In genomic region chr18:35974181-35974580, GRCh38 we compare ENCODE assay signal across 12 cellular contexts.
DNase-seq lines count a peak whose midpoint lies in the region; ATAC-seq and TF ChIP-seq lines count a peak whose summit lies in the region.
"Had no signal": no experiment of that assay in that cellular context is flagged by ENCODE, and none has a peak within 500 bp of the region (broad histone marks: within the 10 kb centered on the region; RNA-seq: fewer than 3 reads in every experiment).

No MANE protein-coding gene starts in this region.

- no peak overlapping the region for H2AFZ ChIP-seq in KMS-11 (ENCODE audit: low read depth)

- H3K4me3 ChIP-seq in CD8-positive, alpha-beta memory T cell (ENCODE audit: low read length), result no peak overlapping the region
- no peak overlapping the region for H3K4me3 ChIP-seq in KMS-11 (IDR thresholded peaks at IDR 0.05; ENCODE audit: insufficient read depth, low read depth, low read length)
- no peak overlapping the region for H3K4me3 ChIP-seq in vagina

- peak overlapping the region; percentile 86; the same call in 1 of the 2 replicates for H3K4me2 ChIP-seq in KMS-11

- H4K20me1 ChIP-seq in KMS-11 (ENCODE audit: insufficient read depth), result no peaks in the 10 kb centered on the region

- H3K9me3 Mint-ChIP-seq in CD8-positive, alpha-beta memory T cell, result no peaks in the 10 kb centered on the region
- no peaks in the 10 kb centered on the region for H3K9me3 Mint-ChIP-seq in activated naive CD8-positive, alpha-beta T cell treated with anti-CD3 and anti-CD28 coated beads, Interleukin-2, amount 50 U/mL, for 24 hours
- H3K9me3 Mint-ChIP-seq in natural killer cell treated with Interleukin-12 subunit alpha and Interleukin-12 subunit beta and Interleukin-15 and Interleukin-18, amount 100 ng/mL, for 72 hours, result no peaks in the 10 kb centered on the region

- peaks cover 20% of the 10 kb centered on the region for H3K79me2 ChIP-seq in KMS-11 (ENCODE audit: insufficient read depth, low read depth)

- no peak for ATAC-seq in activated naive CD8-positive, alpha-beta T cell treated with anti-CD3 and anti-CD28 coated beads, Interleukin-2, amount 50 U/mL, for 24 hours
- no peak for ATAC-seq in natural killer cell treated with Interleukin-12 subunit alpha and Interleukin-12 subunit beta and Interleukin-15 and Interleukin-18, amount 100 ng/mL, for 72 hours
- ATAC-seq: lower lobe of right lung had no signal

- no peak for DNase-seq in CD8-positive, alpha-beta memory T cell
- DNase-seq in activated naive CD8-positive, alpha-beta T cell treated with anti-CD3 and anti-CD28 coated beads, Interleukin-2, amount 50 U/mL, for 24 hours, result no peak
- no peak for DNase-seq in natural killer cell treated with Interleukin-12 subunit alpha and Interleukin-12 subunit beta and Interleukin-15 and Interleukin-18, amount 100 ng/mL, for 72 hours (ENCODE audit: low spot score)
- DNase-seq in Kasumi-1 (lab: John Stamatoyannopoulos, UW) (no peak), vagina (ENCODE audit: extremely low spot score in 2 of 2) (no peak), NCI-H510A treated with DMSO at 0.1 percent for 48 hours (lab: John Stamatoyannopoulos, UW) (no peak)
- DNase-seq in stimulated activated naive CD4-positive, alpha-beta T cell treated with Interleukin-2 at 50 U/mL for 16 hours (lab: John Stamatoyannopoulos, UW), result no peak
- DNase-seq: foreskin fibroblast, lower lobe of right lung, NCI-H510A, sigmoid colon had no signal

- CTCF ChIA-PET in CD8-positive, alpha-beta memory T cell (lab: Charles Lee), result no interaction called here

- no peak overlapping the region for H3K9ac ChIP-seq in KMS-11

- H3K9me3 ChIP-seq in CD8-positive, alpha-beta memory T cell (ENCODE audit: low read length), result no peaks in the 10 kb centered on the region
- no peaks in the 10 kb centered on the region for H3K9me3 ChIP-seq in vagina
- H3K9me3 ChIP-seq: lower lobe of right lung, sigmoid colon had no signal

- TF ChIP-seq POLR2A in vagina (IDR thresholded peaks at IDR 0.05), result no peak

- H3K27me3 Mint-ChIP-seq in CD8-positive, alpha-beta memory T cell, result peaks cover 0 to 1% of the 10 kb centered on the region in 2 donors
- H3K27me3 Mint-ChIP-seq in activated naive CD8-positive, alpha-beta T cell treated with anti-CD3 and anti-CD28 coated beads, Interleukin-2, amount 50 U/mL, for 24 hours, result no peaks in the 10 kb centered on the region
- no peaks in the 10 kb centered on the region for H3K27me3 Mint-ChIP-seq in natural killer cell treated with Interleukin-12 subunit alpha and Interleukin-12 subunit beta and Interleukin-15 and Interleukin-18, amount 100 ng/mL, for 72 hours

- H3K4me1 ChIP-seq in CD8-positive, alpha-beta memory T cell (ENCODE audit: insufficient read depth, low read length), result peaks cover 37% of the 10 kb centered on the region
- H3K4me1 ChIP-seq in KMS-11 (ENCODE audit: low read depth, poor library complexity, severe bottlenecking) (peaks cover 27% of the 10 kb centered on the region), vagina (peaks cover 27% of the 10 kb centered on the region)

- H3K4me3 Mint-ChIP-seq in CD8-positive, alpha-beta memory T cell, result peak overlapping the region; percentile 93 to 98 (median 96)
- peak overlapping the region; percentile 99 for H3K4me3 Mint-ChIP-seq in activated naive CD8-positive, alpha-beta T cell treated with anti-CD3 and anti-CD28 coated beads, Interleukin-2, amount 50 U/mL, for 24 hours
- peak overlapping the region; percentile 90 for H3K4me3 Mint-ChIP-seq in natural killer cell treated with Interleukin-12 subunit alpha and Interleukin-12 subunit beta and Interleukin-15 and Interleukin-18, amount 100 ng/mL, for 72 hours

- peaks cover 49 to 70% (median 63%) of the 10 kb centered on the region in 3 donors for H3K4me1 Mint-ChIP-seq in CD8-positive, alpha-beta memory T cell
- H3K4me1 Mint-ChIP-seq in activated naive CD8-positive, alpha-beta T cell treated with anti-CD3 and anti-CD28 coated beads, Interleukin-2, amount 50 U/mL, for 24 hours, result peaks cover 47% of the 10 kb centered on the region
- H3K4me1 Mint-ChIP-seq in natural killer cell treated with Interleukin-12 subunit alpha and Interleukin-12 subunit beta and Interleukin-15 and Interleukin-18, amount 100 ng/mL, for 72 hours (ENCODE audit: low read depth in 2 of 2), result peaks cover 37 to 51% of the 10 kb centered on the region in 2 donors

- intact Hi-C loops in vagina (cut with DNase I), result no loop called here

- TF ChIP-seq CTCF in KMS-11 (conservative IDR thresholded peaks at IDR 0.05; ENCODE audit: low read depth, low read length) (no peak), vagina (IDR thresholded peaks at IDR 0.05) (no peak)

- POLR2A ChIA-PET in CD8-positive, alpha-beta memory T cell (lab: Charles Lee), result no interaction called here

- H3K27ac ChIP-seq in CD8-positive, alpha-beta memory T cell (ENCODE audit: low read depth, low read length), result no peak overlapping the region
- H3K27ac ChIP-seq in KMS-11 (no peak overlapping the region), vagina (no peak overlapping the region)
- H3K27ac ChIP-seq: lower lobe of right lung, sigmoid colon had no signal

- no peaks in the 10 kb centered on the region for H3K27me3 ChIP-seq in CD8-positive, alpha-beta memory T cell (ENCODE audit: insufficient read depth, low read length, poor library complexity, severe bottlenecking)
- H3K27me3 ChIP-seq in KMS-11 (ENCODE audit: insufficient read depth, low read depth), result no peaks in the 10 kb centered on the region
- no peaks in the 10 kb centered on the region for H3K27me3 ChIP-seq in vagina
- H3K27me3 ChIP-seq: sigmoid colon had no signal

- peaks cover 24% of the 10 kb centered on the region for H3K36me3 ChIP-seq in CD8-positive, alpha-beta memory T cell (ENCODE audit: insufficient read depth, low read length)
- H3K36me3 ChIP-seq in KMS-11 (ENCODE audit: insufficient read depth) (peaks cover 6% of the 10 kb centered on the region; the same call in 1 of the 2 replicates), vagina (peaks cover 0 to 33% of the 10 kb centered on the region in 2 donors)

- peak overlapping the region in 7 of 8 donors; percentile 81 to 99 (median 96) for H3K27ac Mint-ChIP-seq in CD8-positive, alpha-beta memory T cell
- H3K27ac Mint-ChIP-seq in activated naive CD8-positive, alpha-beta T cell treated with anti-CD3 and anti-CD28 coated beads, Interleukin-2, amount 50 U/mL, for 24 hours, result peak overlapping the region; percentile 83
- H3K27ac Mint-ChIP-seq in natural killer cell treated with Interleukin-12 subunit alpha and Interleukin-12 subunit beta and Interleukin-15 and Interleukin-18, amount 100 ng/mL, for 72 hours, result peak overlapping the region; percentile 82 to 90

- peaks cover 23 to 66% (median 24%) of the 10 kb centered on the region in 3 donors for H3K36me3 Mint-ChIP-seq in CD8-positive, alpha-beta memory T cell
- H3K36me3 Mint-ChIP-seq in activated naive CD8-positive, alpha-beta T cell treated with anti-CD3 and anti-CD28 coated beads, Interleukin-2, amount 50 U/mL, for 24 hours (ENCODE audit: low read depth), result peaks cover 40% of the 10 kb centered on the region
- H3K36me3 Mint-ChIP-seq in natural killer cell treated with Interleukin-12 subunit alpha and Interleukin-12 subunit beta and Interleukin-15 and Interleukin-18, amount 100 ng/mL, for 72 hours, result peaks cover 35% of the 10 kb centered on the region
